ENCODE assay signal across 8 cellular contexts in the genomic region with DNA sequence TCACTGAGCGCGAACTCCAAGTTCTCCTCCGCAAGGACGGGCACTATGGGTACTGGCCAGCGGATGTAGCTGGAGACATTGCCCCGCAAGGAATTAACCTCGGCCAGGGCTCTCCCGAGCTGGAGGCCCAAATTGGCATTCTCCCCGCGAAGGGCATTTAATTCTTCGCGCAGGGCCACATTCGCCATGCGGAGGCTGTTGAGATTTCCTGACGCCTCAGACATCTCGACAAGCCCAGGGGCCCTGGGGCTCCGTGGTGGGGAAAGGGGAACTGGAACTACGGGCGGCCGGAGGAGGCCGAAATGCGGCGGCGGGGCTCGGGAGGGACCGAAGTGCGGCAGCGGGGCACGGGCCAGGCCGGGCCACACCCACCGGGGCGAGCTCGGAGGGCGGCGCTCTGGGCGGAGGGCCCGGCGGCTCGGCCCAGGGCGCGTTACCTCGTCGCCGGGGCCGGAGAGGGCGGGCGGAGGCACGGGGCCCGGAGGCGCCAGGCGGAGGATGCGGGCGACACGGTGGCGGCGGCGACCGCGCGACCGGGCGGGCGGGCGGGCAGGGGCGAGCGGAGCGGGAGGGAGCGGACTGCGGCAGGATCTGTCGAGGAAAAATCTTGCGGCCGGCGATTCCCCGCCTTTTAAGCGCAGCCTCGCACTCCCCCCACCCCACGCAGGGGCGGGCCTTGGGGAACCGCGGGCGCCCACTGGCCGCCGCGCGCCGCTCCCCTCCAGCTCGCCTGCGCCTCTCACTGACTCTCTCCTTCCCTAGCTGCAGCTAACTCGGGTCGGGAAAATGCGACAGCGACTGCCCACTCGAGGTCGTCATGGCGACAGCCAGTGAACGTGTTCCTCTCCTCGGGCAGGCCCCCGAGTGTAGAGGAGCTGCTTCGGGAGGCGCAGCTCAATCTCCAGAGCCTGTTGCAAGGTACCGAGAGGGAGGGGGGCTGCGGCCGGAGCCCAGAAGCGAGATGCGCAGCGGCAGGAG. TPM values are rescaled to one million over a fixed set of nuclear protein-coding genes. Genes with fewer than 3 reads are reported as not detected.
DNase-seq lines count a peak whose midpoint lies in the region; ATAC-seq lines count a peak whose summit lies in the region.

A gene (minus strand): TSS at position 599 of the 978 bp plus-strand sequence.

- ATAC-seq in GM18498 (IDR thresholded peaks at IDR 0.05; ENCODE audit: unreplicated experiment) (peak; percentile 68), HG03095 (IDR thresholded peaks at IDR 0.05; ENCODE audit: unreplicated experiment) (peak; percentile 46)
- peak; percentile 57 for ATAC-seq in activated CD8-positive, alpha-beta memory T cell treated with anti-CD3 and anti-CD28 coated beads, Interleukin-2, amount 10 ng/mL, durations not matched to agents 7 days and 5 days

- H3K9me3 Mint-ChIP-seq in activated CD8-positive, alpha-beta memory T cell treated with anti-CD3 and anti-CD28 coated beads, Interleukin-2, amount 10 ng/mL, durations not matched to agents 7 days and 5 days (ENCODE audit: low read depth): no peaks in the 10 kb centered on the region

- H3K36me3 ChIP-seq in effector memory CD4-positive, alpha-beta T cell (ENCODE audit: control insufficient read depth, insufficient read depth, low read length): no peaks in the 10 kb centered on the region

- H3K27me3 ChIP-seq in effector memory CD4-positive, alpha-beta T cell (replicated peaks; ENCODE audit: control insufficient read depth, insufficient read depth, low read length, poor library complexity, severe bottlenecking): no peaks in the 10 kb centered on the region

- CTCF ChIA-PET in activated CD8-positive, alpha-beta memory T cell treated with anti-CD3 and anti-CD28 coated beads, Interleukin-2, amount 10 ng/mL, durations not matched to agents 7 days and 5 days (lab: Charles Lee): interaction anchor here (1.0 to 1.7 kb wide), 4 partner anchors 49 to 113 kb away, joined by 3 to 12 read pairs (median 6); no protein-coding TSS in a partner anchor

- H3K27me3 Mint-ChIP-seq in activated CD8-positive, alpha-beta memory T cell treated with anti-CD3 and anti-CD28 coated beads, Interleukin-2, amount 10 ng/mL, durations not matched to agents 7 days and 5 days: peaks cover 66% of the 10 kb centered on the region

- H3K36me3 Mint-ChIP-seq in activated CD8-positive, alpha-beta memory T cell treated with anti-CD3 and anti-CD28 coated beads, Interleukin-2, amount 10 ng/mL, durations not matched to agents 7 days and 5 days: no peaks in the 10 kb centered on the region

- peaks cover 8% of the 10 kb centered on the region for H3K4me1 Mint-ChIP-seq in activated CD8-positive, alpha-beta memory T cell treated with anti-CD3 and anti-CD28 coated beads, Interleukin-2, amount 10 ng/mL, durations not matched to agents 7 days and 5 days

- H3K27ac ChIP-seq in effector memory CD4-positive, alpha-beta T cell (ENCODE audit: insufficient read depth, low read length, poor library complexity, severe bottlenecking): peak within 1 kb of the TSS; percentile 42

- peak within 1 kb of the TSS; percentile 29 for H3K4me3 ChIP-seq in effector memory CD4-positive, alpha-beta T cell (ENCODE audit: insufficient read depth, low read depth, low read length, poor library complexity, severe bottlenecking)

- DNase-seq in NCI-H460 (ENCODE audit: extremely low read depth, low read depth): peak; percentile 77
- peak; percentile 46 for DNase-seq in activated CD8-positive, alpha-beta memory T cell treated with anti-CD3 and anti-CD28 coated beads, Interleukin-2, amount 10 ng/mL, durations not matched to agents 7 days and 5 days
- peak; percentile 55 to 60 (median 59) for DNase-seq in effector memory CD4-positive, alpha-beta T cell
- DNase-seq in lung microvascular endothelial cell (ENCODE audit: low read depth in 2 of 2): peak; percentile 70 to 87
- DNase-seq in stimulated activated CD4-positive, alpha-beta T cell treated with anti-CD3 and anti-CD28 coated beads, TNF-alpha, amount 100 ng/mL, for 24 hours (ENCODE audit: low read depth in 3 of 3): peak; percentile 4 to 50 (median 31)
- no peak for DNase-seq in HT-29 (ENCODE audit: low spot score)

- peaks cover 2% of the 10 kb centered on the region for H3K4me1 ChIP-seq in effector memory CD4-positive, alpha-beta T cell (ENCODE audit: control insufficient read depth, insufficient read depth, low read length, poor library complexity, severe bottlenecking)

- no peaks in the 10 kb centered on the region for H3K9me3 ChIP-seq in effector memory CD4-positive, alpha-beta T cell (ENCODE audit: control insufficient read depth, low read length)

- peak within 1 kb of the TSS; percentile 39 for H3K4me3 Mint-ChIP-seq in activated CD8-positive, alpha-beta memory T cell treated with anti-CD3 and anti-CD28 coated beads, Interleukin-2, amount 10 ng/mL, durations not matched to agents 7 days and 5 days

- no peak within 1 kb of the TSS for H3K27ac Mint-ChIP-seq in activated CD8-positive, alpha-beta memory T cell treated with anti-CD3 and anti-CD28 coated beads, Interleukin-2, amount 10 ng/mL, durations not matched to agents 7 days and 5 days

RNA-seq across cellular contexts. Expression of the gene that starts here (rescaled TPM):
- 0.37 and 0.46 TPM in 2 replicates for total RNA-seq in NCI-H460 (2014; rRNA removed; shearing (Covaris generic))
- polyA plus RNA-seq in NCI-H460 (2014; cell fraction: nucleus; rRNA removed): 0.38 and 1.0 TPM in 2 replicates
- under 1 TPM; 0.14 to 0.20 TPM for total RNA-seq in activated CD8-positive, alpha-beta memory T cell treated with anti-CD3 and anti-CD28 coated beads, Interleukin-2, amount 10 ng/mL, durations not matched to agents 7 days and 5 days
- total RNA-seq in lung microvascular endothelial cell: 0.22 and 0.60 TPM in 2 replicates
- not detected in 2 replicates for total RNA-seq in HT-29 (2014; rRNA removed; shearing (Covaris generic))

Comparison
In these comparisons a context has a peak if more than half of its experiments do, and no peak if none do; other contexts are left out.
1. Peak in DNase-seq and ATAC-seq in activated CD8-positive, alpha-beta memory T cell treated with anti-CD3 and anti-CD28 coated beads, Interleukin-2, amount 10 ng/mL, durations not matched to agents 7 days and 5 days; RNA of the gene not detected or under 1 TPM.
2. Peak in DNase-seq in lung microvascular endothelial cell; RNA of the gene not detected or under 1 TPM.